In the genomic region with DNA sequence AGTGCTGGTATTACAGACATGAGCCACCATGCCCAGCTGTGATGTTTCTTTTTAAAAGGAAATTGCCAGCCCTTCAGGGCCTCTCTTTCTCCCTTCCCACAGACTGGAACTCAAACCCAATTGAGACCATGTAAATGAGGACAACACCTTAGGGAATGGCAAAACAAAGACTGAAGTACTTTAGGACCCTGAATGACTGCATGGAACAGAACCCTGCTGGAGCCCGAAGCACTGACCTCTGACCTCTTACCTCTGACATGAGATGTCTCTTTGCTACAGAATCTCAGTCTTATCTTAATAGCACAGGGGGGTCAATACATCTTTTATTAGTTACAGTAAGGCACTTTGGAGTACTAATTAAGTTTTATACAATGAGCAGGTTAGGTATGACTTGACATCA, we compare ENCODE assay signal across 19 cellular contexts. TPM values are rescaled to one million over a fixed set of nuclear protein-coding genes. Genes with fewer than 3 reads are reported as not detected.
DNase-seq lines count a peak whose midpoint lies in the region; ATAC-seq, FAIRE-seq and TF ChIP-seq lines count a peak whose summit lies in the region.
"Had no signal": no experiment of that assay in that cellular context is flagged by ENCODE, and none has a peak within 500 bp of the region (broad histone marks: within the 10 kb centered on the region; RNA-seq: fewer than 3 reads in every experiment).

No MANE protein-coding gene starts in this region.

- no peak for FAIRE-seq in K562 (lab: Jason Lieb, UNC)
- FAIRE-seq: GM12878, GM19239, H54 had no signal

- H3K79me2 ChIP-seq in GM23338 (replicated peaks; ENCODE audit: insufficient read depth) (no peaks in the 10 kb centered on the region), MM.1S (ENCODE audit: low read length) (no peaks in the 10 kb centered on the region), K562 (ENCODE audit: control insufficient read depth, insufficient read depth, low read length) (no peaks in the 10 kb centered on the region)

- H3F3A ChIP-seq in GM23338 (replicated peaks; ENCODE audit: low read depth) = no peaks in the 10 kb centered on the region
- peaks cover 14% of the 10 kb centered on the region; the same call in 1 of the 2 replicates for H3F3A ChIP-seq in MM.1S (ENCODE audit: insufficient read depth, low read length)

- ATAC-seq in GM23338 (peak; percentile 57), K562 (no peak)
- ATAC-seq: CD8-positive, alpha-beta T cell; GM12878 had no signal

- no peak overlapping the region for H3K9ac ChIP-seq in MM.1S (ENCODE audit: low read length)
- no peak overlapping the region for H3K9ac ChIP-seq in K562 (ENCODE audit: insufficient read depth in 1 of 2, low read depth in 2 of 2, low read length in 2 of 2)
- H3K9ac ChIP-seq: GM23248 had no signal

- no peaks in the 10 kb centered on the region for H4K20me1 ChIP-seq in GM23338 (replicated peaks; ENCODE audit: insufficient read depth)
- H4K20me1 ChIP-seq in MM.1S (ENCODE audit: insufficient read depth, low read length) = no peaks in the 10 kb centered on the region
- no peaks in the 10 kb centered on the region for H4K20me1 ChIP-seq in K562 (replicated peaks; ENCODE audit: control insufficient read depth, insufficient read depth, low read length)

- CTCF ChIA-PET in K562 (lab: Yijun Ruan, JAX; ENCODE audit: low intra/inter-chr PET ratio) = no interaction called here

- no peak overlapping the region for H3K27ac Mint-ChIP-seq in GM23338
- H3K27ac Mint-ChIP-seq: CD8-positive, alpha-beta T cell; HFFc6 had no signal

- H3K27ac ChIP-seq in GM23338 (ENCODE audit: low read depth) (no peak overlapping the region), MM.1S (ENCODE audit: low read length) (peak overlapping the region; percentile 96; the same call in 1 of the 2 replicates), K562 (ENCODE audit: extremely low read depth, low read depth, low read length) (no peak overlapping the region)
- H3K27ac ChIP-seq: GM23248 had no signal

- TF ChIP-seq CTCF in GM23338 (conservative IDR thresholded peaks at IDR 0.05; ENCODE audit: low read depth in 2 of 2) (no peak), MM.1S (IDR thresholded peaks at IDR 0.05; ENCODE audit: low read length) (no peak), K562 (IDR thresholded peaks at IDR 0.05 in 2 of 3, conservative IDR thresholded peaks at IDR 0.05 in 1 of 3; ENCODE audit: insufficient read depth in 2 of 3, low read depth in 1 of 3, low read length in 3 of 3) (no peak)

- peaks cover 5% of the 10 kb centered on the region; the same call in 1 of the 2 replicates for H3K4me1 ChIP-seq in GM23338 (ENCODE audit: insufficient read depth)
- peaks cover 27% of the 10 kb centered on the region for H3K4me1 ChIP-seq in MM.1S (ENCODE audit: low read length)
- H3K4me1 ChIP-seq in K562 (replicated peaks in 1 of 2; ENCODE audit: control insufficient read depth in 2 of 2, insufficient read depth in 2 of 2, low read length in 2 of 2) = no peaks in the 10 kb centered on the region
- H3K4me1 ChIP-seq: Caco-2 had no signal

- H3K9me1 ChIP-seq in K562 (ENCODE audit: control insufficient read depth, insufficient read depth, low read length) = no peaks in the 10 kb centered on the region

- no peak overlapping the region for H3K4me2 ChIP-seq in GM23338
- H3K4me2 ChIP-seq in MM.1S (ENCODE audit: low read depth, low read length) = no peak overlapping the region
- no peak overlapping the region for H3K4me2 ChIP-seq in K562 (ENCODE audit: insufficient read depth, low read length)

- BruUV-seq in K562 (replicated peaks; lab: Mats Ljungman, UMichigan) = no TSS peak

- H3K27me3 Mint-ChIP-seq in GM23338 (ENCODE audit: insufficient read depth, low read depth, poor library complexity) = no peaks in the 10 kb centered on the region

- DNase-seq in ELF-1 (ENCODE audit: low read depth, low spot score) (peak; percentile 68), GM23338 (ENCODE audit: low spot score) (peak; percentile 20), MM.1S (no peak), K562 (ENCODE audit: extremely low read depth in 1 of 4, low spot score in 3 of 4) (no peak), GOT3 (lab: John Stamatoyannopoulos, UW) (no peak)
- no peak for DNase-seq in activated CD8-positive, alpha-beta memory T cell treated with anti-CD3 and anti-CD28 coated beads, Interleukin-2, amount 50 U/mL, for 4 hours
- no peak for DNase-seq in stimulated activated CD4-positive, alpha-beta T cell treated with anti-CD3 and anti-CD28 coated beads, Interleukin-2, amount 100 ng/mL, for 24 hours
- DNase-seq: C1 segment of cervical spinal cord; Caco-2; CD8-positive, alpha-beta T cell; DMS153; DND-41; GDM1; GM23248; HFFc6 had no signal

- WGBS in K562 (ENCODE audit: insufficient coverage, low coverage, missing lambda C conversion rate) = 33% methylated on average over 1 of the region's 1 CpG

- H3K4me3 ChIP-seq in GM23338 = no peak overlapping the region
- H3K4me3 ChIP-seq in MM.1S (ENCODE audit: low read length) = no peak overlapping the region
- no peak overlapping the region for H3K4me3 ChIP-seq in K562
- H3K4me3 ChIP-seq: GM12878, GM23248, HAP-1 had no signal

- TF ChIP-seq RAD21 in K562 (CRISPR knock-in tag; conservative IDR thresholded peaks at IDR 0.05 in 1 of 2, IDR thresholded peaks at IDR 0.05 in 1 of 2) = no peak

- TF ChIP-seq EP300 in K562 (IDR thresholded peaks at IDR 0.05; ENCODE audit: low read length) = no peak

- H3K36me3 ChIP-seq in GM23338 (ENCODE audit: insufficient read depth) = no peaks in the 10 kb centered on the region
- H3K36me3 ChIP-seq in MM.1S (replicated peaks; ENCODE audit: insufficient read depth, low read length) = no peaks in the 10 kb centered on the region
- no peaks in the 10 kb centered on the region for H3K36me3 ChIP-seq in K562 (ENCODE audit: control insufficient read depth, insufficient read depth, low read length)
- H3K36me3 ChIP-seq: HAP-1 had no signal

- intact Hi-C loops in K562 (cut with micrococcal nuclease) = no loop called here

- in situ Hi-C loops in K562 (cut with MboI) = no loop called here

- TF ChIP-seq POLR2A in K562 (conservative IDR thresholded peaks at IDR 0.05) = no peak

- H3K9me3 Mint-ChIP-seq in GM23338 = no peaks in the 10 kb centered on the region
- H3K9me3 Mint-ChIP-seq: CD8-positive, alpha-beta T cell; HFFc6 had no signal

- H3K27me3 ChIP-seq in GM23338 (ENCODE audit: insufficient read depth) = no peaks in the 10 kb centered on the region
- H3K27me3 ChIP-seq in MM.1S (replicated peaks; ENCODE audit: insufficient read depth, low read length) = no peaks in the 10 kb centered on the region
- H3K27me3 ChIP-seq in K562 (ENCODE audit: control insufficient read depth in 2 of 2, insufficient read depth in 2 of 2, low read length in 2 of 2) = no peaks in the 10 kb centered on the region

- POLR2A ChIA-PET in K562 (lab: Yijun Ruan, JAX) = interaction anchor here (0.6 to 1.5 kb wide), 4 partner anchors 12 to 380 kb away, joined by 3 to 8 read pairs (median 3); partner anchors contain the start of genes DR1 and MTF2

- H3K9me3 ChIP-seq in MM.1S (replicated peaks; ENCODE audit: insufficient read depth, low read length) = no peaks in the 10 kb centered on the region
- H3K9me3 ChIP-seq in K562 (replicated peaks; ENCODE audit: control insufficient read depth, insufficient read depth, low read depth, low read length) = no peaks in the 10 kb centered on the region
- H3K9me3 ChIP-seq: Caco-2, HAP-1 had no signal

- H3K4me1 Mint-ChIP-seq in GM23338 = peaks cover 13% of the 10 kb centered on the region

- H3K9me2 ChIP-seq in GM23338 (ENCODE audit: insufficient read depth) = no peaks in the 10 kb centered on the region; the same call in 1 of the 2 replicates
- no peaks in the 10 kb centered on the region for H3K9me2 ChIP-seq in MM.1S (replicated peaks; ENCODE audit: insufficient read depth, low read length)

- H3K36me3 Mint-ChIP-seq in GM23338 (ENCODE audit: low read depth) = no peaks in the 10 kb centered on the region

- H3K4me3 Mint-ChIP-seq in GM23338 = no peak overlapping the region
- H3K4me3 Mint-ChIP-seq: CD8-positive, alpha-beta T cell; HFFc6 had no signal

- H2AFZ ChIP-seq in GM23338 (no peak overlapping the region), MM.1S (ENCODE audit: low read length) (no peak overlapping the region), K562 (ENCODE audit: low read depth, low read length) (no peak overlapping the region)
- H2AFZ ChIP-seq: GM23248 had no signal

TF ChIP-seq in GM23338, 12 proteins besides CTCF, POLR2A, EP300 and RAD21 (continues in another document):
- no peak for TF ChIP-seq STAT1 (IDR thresholded peaks at IDR 0.05; ENCODE audit: unreplicated experiment)
- no peak for TF ChIP-seq ZNF331 (CRISPR knock-in tag; IDR thresholded peaks at IDR 0.05; ENCODE audit: low read depth)

TF ChIP-seq in K562, 482 proteins besides CTCF, POLR2A, EP300 and RAD21:
- TF ChIP-seq TCF3 (CRISPR knock-in tag; IDR thresholded peaks at IDR 0.05) = no peak
- TF ChIP-seq NR2C2 (CRISPR knock-in tag; IDR thresholded peaks at IDR 0.05) = no peak
- peak; percentile 60; the same call in 1 of the 2 replicates for TF ChIP-seq NR2C2 (tag; IDR thresholded peaks at IDR 0.05)
- peak; percentile 81 for TF ChIP-seq NR2C1 (IDR thresholded peaks at IDR 0.05)
- peak; percentile 88 for TF ChIP-seq NR2C1 (tag; IDR thresholded peaks at IDR 0.05)

RNA-seq across cellular contexts. Expression of gene DR1, which starts 15.5 kb away (rescaled TPM):
- total RNA-seq in GM23338 (2014; rRNA removed; shearing (Covaris generic)) = 59.6 and 61.2 TPM in 2 replicates
- 20.5 and 20.9 TPM in 2 replicates for polyA plus RNA-seq in GM23338 (2016; fragmentation: Nextera tagmentation; extraction: Ambion mirVana)
- 19.3 and 35.9 TPM in 2 replicates for total RNA-seq in K562 (2011; cell fraction: chromatin; rRNA removed; ENCODE audit: low replicate concordance)
- 7.6 and 7.8 TPM in 2 replicates for total RNA-seq in K562 (2011; cell fraction: nucleolus; rRNA removed)
- 17.7 and 32.9 TPM in 2 replicates for total RNA-seq in K562 (2011; cell fraction: nucleoplasm; rRNA removed)
- 33.0 and 42.5 TPM in 2 replicates for total RNA-seq in K562 (2014; rRNA removed)
- total RNA-seq in K562 (2014; rRNA removed; fragmentation: Illumina TruSeq; extraction: Trizol) = 69.5 and 75.7 TPM in 2 replicates
- 52.5 and 53.3 TPM in 2 replicates for total RNA-seq in K562 (2015; rRNA removed; fragmentation: Illumina TruSeq; extraction: Trizol)
- total RNA-seq in K562 (2021) = 76.8 and 78.8 TPM in 2 replicates
- 38.4 and 46.3 TPM in 2 replicates for polyA plus RNA-seq in K562 (2011; rRNA removed)
- 12.7 and 17.9 TPM in 2 replicates for polyA plus RNA-seq in K562 (2011; cell fraction: cytosol; rRNA removed)
- polyA plus RNA-seq in K562 (2011; cell fraction: nucleus; rRNA removed) = 8.4 and 11.9 TPM in 2 replicates
- 43.7 and 45.5 TPM in 2 replicates for polyA plus RNA-seq in K562 (2012)
- polyA plus RNA-seq in K562 (2014; fragmentation: Illumina TruSeq; extraction: Trizol) = 44.1 and 52.8 TPM in 2 replicates
- 1 to 10 TPM; 8.1 to 9.3 TPM for polyA plus RNA-seq in K562 (2014; fragmentation: Nextera tagmentation; extraction: Ambion mirVana)
- polyA plus RNA-seq in K562 (2014; rRNA removed) = 41.9 and 45.6 TPM in 2 replicates
- 55.3 and 59.0 TPM in 2 replicates for polyA minus RNA-seq in K562 (2011; rRNA and poly(A)+ RNA removed)
- 34.7 and 45.3 TPM in 2 replicates for polyA minus RNA-seq in K562 (2011; cell fraction: cytosol; rRNA and poly(A)+ RNA removed)
- polyA minus RNA-seq in K562 (2011; cell fraction: nucleus; rRNA and poly(A)+ RNA removed) = 14.7 and 23.2 TPM in 2 replicates

Comparison
In these comparisons a context has a peak if more than half of its experiments do, and no peak if none do; other contexts are left out.
1. DNase-seq: peak in ELF-1 (single experiment) and GM23338 (single experiment); none in MM.1S (single experiment), K562 (0 of 4), GOT3 (single experiment), activated CD8-positive, alpha-beta memory T cell treated with anti-CD3 and anti-CD28 coated beads, Interleukin-2, amount 50 U/mL, for 4 hours (single experiment) and stimulated activated CD4-positive, alpha-beta T cell treated with anti-CD3 and anti-CD28 coated beads, Interleukin-2, amount 100 ng/mL, for 24 hours (0 of 2).